Comparison of ENCODE assay signal across 18 cellular contexts in genomic region chr17:57068222-57068658, GRCh38. TPM values are rescaled to one million over a fixed set of nuclear protein-coding genes. Genes with fewer than 3 reads are reported as not detected.
DNase-seq lines count a peak whose midpoint lies in the region; ATAC-seq, FAIRE-seq and TF ChIP-seq lines count a peak whose summit lies in the region.
"Had no signal": no experiment of that assay in that cellular context is flagged by ENCODE, and none has a peak within 500 bp of the region (broad histone marks: within the 10 kb centered on the region; RNA-seq: fewer than 3 reads in every experiment).

No MANE protein-coding gene starts in this region.

- H3K9me3 ChIP-seq in A549 (no peaks in the 10 kb centered on the region), GM12878 (replicated peaks; ENCODE audit: control insufficient read depth, insufficient read depth, low read length) (no peaks in the 10 kb centered on the region), right lobe of liver (no peaks in the 10 kb centered on the region)
- H3K9me3 ChIP-seq in naive thymus-derived CD4-positive, alpha-beta T cell (ENCODE audit: control insufficient read depth in 2 of 3, low read length in 3 of 3), result no peaks in the 10 kb centered on the region
- H3K9me3 ChIP-seq: heart left ventricle had no signal

- TF ChIP-seq RAD21 in A549 (conservative IDR thresholded peaks at IDR 0.05 in 1 of 2, IDR thresholded peaks at IDR 0.05 in 1 of 2) (no peak), GM12878 (IDR thresholded peaks at IDR 0.05; ENCODE audit: insufficient read depth, low read depth, low read length) (no peak)

- SMC1A ChIA-PET in GM12878 (lab: Charles Lee; ENCODE audit: uncharacterized antibody, unreplicated experiment), result interaction anchor here (0.7 to 0.9 kb wide), 2 partner anchors 14 kb away, joined by 4 read pairs; no protein-coding TSS in a partner anchor

- H3K4me2 ChIP-seq in A549 (no peak overlapping the region), GM12878 (ENCODE audit: control insufficient read depth, insufficient read depth) (no peak overlapping the region)

- H4K20me1 ChIP-seq in GM12878 (ENCODE audit: control insufficient read depth, insufficient read depth), result no peaks in the 10 kb centered on the region

- H3K79me2 ChIP-seq in GM12878 (ENCODE audit: control insufficient read depth, insufficient read depth, low read length), result no peaks in the 10 kb centered on the region

- BruUV-seq in GM12878 (replicated peaks; lab: Mats Ljungman, UMichigan), result no TSS peak

- H3K4me1 ChIP-seq in A549 (no peaks in the 10 kb centered on the region), GM12878 (ENCODE audit: control insufficient read depth, insufficient read depth, low read length) (no peaks in the 10 kb centered on the region), right lobe of liver (peaks cover 0 to 12% (median 3%) of the 10 kb centered on the region in 4 donors)
- H3K4me1 ChIP-seq in naive thymus-derived CD4-positive, alpha-beta T cell (ENCODE audit: control insufficient read depth in 2 of 2, insufficient read depth in 2 of 2, low read length in 2 of 2), result no peaks in the 10 kb centered on the region

- H3K4me1 Mint-ChIP-seq in naive thymus-derived CD4-positive, alpha-beta T cell, result no peaks in the 10 kb centered on the region
- H3K4me1 Mint-ChIP-seq: activated CD8-positive, alpha-beta memory T cell treated with anti-CD3 and anti-CD28 coated beads, Interleukin-2, amount 10 ng/mL, durations not matched to agents 7 days and 5 days had no signal

- no peak overlapping the region for H3K27ac Mint-ChIP-seq in naive thymus-derived CD4-positive, alpha-beta T cell
- H3K27ac Mint-ChIP-seq: activated CD8-positive, alpha-beta memory T cell treated with anti-CD3 and anti-CD28 coated beads, Interleukin-2, amount 10 ng/mL, durations not matched to agents 7 days and 5 days had no signal

- H3K9me3 Mint-ChIP-seq in naive thymus-derived CD4-positive, alpha-beta T cell, result peaks cover 0 to 2% (median 0%) of the 10 kb centered on the region in 11 donors
- H3K9me3 Mint-ChIP-seq: activated naive CD4-positive, alpha-beta T cell treated with anti-CD3 and anti-CD28 coated beads, Interleukin-2, amount 50 U/mL, for 72 hours had no signal

- H3K27me3 ChIP-seq in GM12878 (replicated peaks in 1 of 2; ENCODE audit: control insufficient read depth in 2 of 2, insufficient read depth in 2 of 2, low read length in 1 of 2), result no peaks in the 10 kb centered on the region
- no peaks in the 10 kb centered on the region for H3K27me3 ChIP-seq in right lobe of liver
- H3K27me3 ChIP-seq in naive thymus-derived CD4-positive, alpha-beta T cell (ENCODE audit: control insufficient read depth in 2 of 2, insufficient read depth in 2 of 2, low read length in 2 of 2), result peaks cover 0 to 4% of the 10 kb centered on the region in 2 donors
- H3K27me3 ChIP-seq: heart left ventricle had no signal

- in situ Hi-C loops in GM12878 (cut with MboI), result no loop called here

- H3K4me3 ChIP-seq in A549 (no peak overlapping the region), GM12878 (no peak overlapping the region), right lobe of liver (no peak overlapping the region)
- no peak overlapping the region for H3K4me3 ChIP-seq in naive thymus-derived CD4-positive, alpha-beta T cell (ENCODE audit: low read length)
- H3K4me3 ChIP-seq: heart left ventricle had no signal

- DNase-seq in A549 (ENCODE audit: low read depth in 1 of 2, low spot score in 1 of 2), result no peak
- peak; percentile 70 for DNase-seq in HPDE6-E6E7 (ENCODE audit: extremely low spot score)
- no peak for DNase-seq in GM12878 (ENCODE audit: low read depth, low spot score)
- DNase-seq in right lobe of liver, result peak; percentile 57 to 71 (median 69)
- no peak for DNase-seq in Kasumi-1 (lab: John Stamatoyannopoulos, UW)
- DNase-seq in naive thymus-derived CD4-positive, alpha-beta T cell, result no peak
- DNase-seq in OCI-M2 (lab: John Stamatoyannopoulos, UW; ENCODE audit: unreplicated experiment), result no peak
- no peak for DNase-seq in NCI-H69 (lab: John Stamatoyannopoulos, UW)
- DNase-seq: activated CD8-positive, alpha-beta memory T cell treated with anti-CD3 and anti-CD28 coated beads, Interleukin-2, amount 10 ng/mL, durations not matched to agents 7 days and 5 days; AML-193; central memory CD4-positive, alpha-beta T cell; heart left ventricle; NCI-H1092 treated with DMSO at 0.1 percent for 48 hours; NCI-H510A treated with DMSO at 0.1 percent for 48 hours; posterior cingulate gyrus; SHP77 treated with DMSO at 0.1 percent for 48 hours had no signal

- TF ChIP-seq POLR2A in A549 (IDR thresholded peaks at IDR 0.05; ENCODE audit: low read length), result no peak
- no peak for TF ChIP-seq POLR2A in GM12878 (IDR thresholded peaks at IDR 0.05; ENCODE audit: low read depth, low read length)
- peak; percentile 15 for TF ChIP-seq POLR2A in right lobe of liver (IDR thresholded peaks at IDR 0.05)

- H3K9ac ChIP-seq in GM12878 (ENCODE audit: control insufficient read depth, insufficient read depth, low read length), result no peak overlapping the region

- no peaks in the 10 kb centered on the region for H3K36me3 Mint-ChIP-seq in naive thymus-derived CD4-positive, alpha-beta T cell
- H3K36me3 Mint-ChIP-seq: activated CD8-positive, alpha-beta memory T cell treated with anti-CD3 and anti-CD28 coated beads, Interleukin-2, amount 10 ng/mL, durations not matched to agents 7 days and 5 days; activated naive CD4-positive, alpha-beta T cell treated with anti-CD3 and anti-CD28 coated beads, Interleukin-2, amount 50 U/mL, for 72 hours had no signal

- RAD21 ChIA-PET in GM12878 (lab: Charles Lee; ENCODE audit: unreplicated experiment), result no interaction called here

- H3K27me3 Mint-ChIP-seq in naive thymus-derived CD4-positive, alpha-beta T cell, result peaks cover 0 to 19% (median 6%) of the 10 kb centered on the region in 5 donors

- H3K4me3 Mint-ChIP-seq in naive thymus-derived CD4-positive, alpha-beta T cell, result no peak overlapping the region
- H3K4me3 Mint-ChIP-seq: activated CD8-positive, alpha-beta memory T cell treated with anti-CD3 and anti-CD28 coated beads, Interleukin-2, amount 10 ng/mL, durations not matched to agents 7 days and 5 days had no signal

- ATAC-seq in A549, result peak; percentile 52 to 81; a peak in 4 of 6 replicates
- ATAC-seq in GM12878, result peak; percentile 79
- peak; percentile 95 to 98 (median 97) for ATAC-seq in right lobe of liver
- ATAC-seq in naive thymus-derived CD4-positive, alpha-beta T cell, result no peak
- ATAC-seq: activated CD8-positive, alpha-beta memory T cell treated with anti-CD3 and anti-CD28 coated beads, Interleukin-2, amount 10 ng/mL, durations not matched to agents 7 days and 5 days; activated naive CD4-positive, alpha-beta T cell treated with anti-CD3 and anti-CD28 coated beads, Interleukin-2, amount 50 U/mL, for 72 hours; heart left ventricle had no signal

- H3K36me3 ChIP-seq in GM12878 (ENCODE audit: control insufficient read depth in 2 of 2, insufficient read depth in 2 of 2, low read length in 1 of 2) (no peaks in the 10 kb centered on the region), right lobe of liver (no peaks in the 10 kb centered on the region)
- no peaks in the 10 kb centered on the region for H3K36me3 ChIP-seq in naive thymus-derived CD4-positive, alpha-beta T cell (ENCODE audit: control insufficient read depth in 2 of 3, insufficient read depth in 3 of 3, low read length in 3 of 3)
- H3K36me3 ChIP-seq: heart left ventricle had no signal

- FAIRE-seq in A549 (lab: Jason Lieb, UNC) (no peak), GM12878 (lab: Jason Lieb, UNC) (no peak)

- POLR2A ChIA-PET in A549 (lab: Yijun Ruan, JAX) (no interaction called here), GM12878 (lab: Charles Lee) (interaction anchor here (0.6 to 1.0 kb wide), 3 partner anchors 17 to 919 kb away, joined by 3 to 7 read pairs (median 3); partner anchors contain the start of gene AKAP1)
- POLR2A ChIA-PET in naive thymus-derived CD4-positive, alpha-beta T cell (lab: Charles Lee), result interaction anchor here (0.5 kb wide), 1 partner anchor 114 kb away, joined by 3 read pairs; no protein-coding TSS in a partner anchor

- TF ChIP-seq EP300 in A549 (IDR thresholded peaks at IDR 0.05) (no peak), GM12878 (IDR thresholded peaks at IDR 0.05; ENCODE audit: borderline replicate concordance in 1 of 2, control insufficient read depth in 1 of 2, low read depth in 2 of 2, low read length in 2 of 2) (no peak)

- 11% methylated on average over 4 of the region's 4 CpGs for WGBS in A549 (ENCODE audit: missing lambda C conversion rate)
- 22% methylated on average over 4 of the region's 4 CpGs for WGBS in GM12878 (ENCODE audit: insufficient coverage, insufficient replicate concordance, low lambda C conversion rate, missing lambda C conversion rate)
- 25% methylated on average over 4 of the region's 4 CpGs for WGBS in right lobe of liver (ENCODE audit: insufficient coverage, low coverage, low lambda C conversion rate, missing lambda C conversion rate)

- CTCF ChIA-PET in A549 (lab: Yijun Ruan, JAX), result no interaction called here
- CTCF ChIA-PET in GM12878 (lab: Yijun Ruan, JAX), result interaction anchor here (0.6 kb wide), 1 partner anchor 516 kb away, joined by 3 read pairs; no protein-coding TSS in a partner anchor
- CTCF ChIA-PET in naive thymus-derived CD4-positive, alpha-beta T cell (lab: Charles Lee), result no interaction called here

- intact Hi-C loops in GM12878 (cut with micrococcal nuclease; ENCODE audit: unreplicated experiment) (no loop called here), right lobe of liver (cut with DNase I) (no loop called here)
- intact Hi-C loops in naive thymus-derived CD4-positive, alpha-beta T cell (cut with micrococcal nuclease), result no loop called here

- TF ChIP-seq CTCF in A549 (IDR thresholded peaks at IDR 0.05), result no peak
- TF ChIP-seq CTCF in GM12878 (IDR thresholded peaks at IDR 0.05 in 2 of 3, conservative IDR thresholded peaks at IDR 0.05 in 1 of 3; ENCODE audit: control insufficient read depth in 2 of 3, extremely low read depth in 1 of 3, insufficient read depth in 1 of 3, low read depth in 3 of 3, low read length in 3 of 3), result no peak
- TF ChIP-seq CTCF in right lobe of liver (IDR thresholded peaks at IDR 0.05), result no peak

- H2AFZ ChIP-seq in GM12878 (ENCODE audit: control insufficient read depth, low read depth, low read length), result peak overlapping the region; percentile 41

- H3K27ac ChIP-seq in A549 (no peak overlapping the region), GM12878 (ENCODE audit: control insufficient read depth, insufficient read depth) (no peak overlapping the region), right lobe of liver (peak overlapping the region in 2 of 3 donors; percentile 27 to 35)
- no peak overlapping the region for H3K27ac ChIP-seq in naive thymus-derived CD4-positive, alpha-beta T cell (ENCODE audit: low read depth, low read length)
- H3K27ac ChIP-seq: epithelial cell of prostate, heart left ventricle had no signal

RNA-seq across cellular contexts. Expression of gene AKAP1, which starts 16.8 kb away (rescaled TPM):
- 45.8 and 91.1 TPM in 2 replicates for polyA plus RNA-seq in A549 (2011; rRNA removed)
- polyA plus RNA-seq in A549 (2012; cell fraction: cytosol; rRNA removed), result 103 and 110 TPM in 2 replicates
- 243 and 294 TPM in 2 replicates for polyA plus RNA-seq in A549 (2012; cell fraction: nucleus; rRNA removed)
- 45.4 to 49.4 TPM (median 48.0 TPM) in 3 replicates for polyA plus RNA-seq in A549 (2017; fragmentation: RNase III; extraction: RNeasy Plus Mini Kit Qiagen cat#74134 plus additional on column Dnase treatment)
- 121 and 143 TPM in 2 replicates for polyA minus RNA-seq in A549 (2011; rRNA and poly(A)+ RNA removed)
- 45.9 and 58.6 TPM in 2 replicates for total RNA-seq in GM12878 (2013; cell fraction: nucleolus; rRNA removed)
- 40.7 and 50.5 TPM in 2 replicates for total RNA-seq in GM12878 (2014; rRNA removed)
- 29.5 and 36.8 TPM in 2 replicates for total RNA-seq in GM12878 (2014; rRNA removed; fragmentation: Illumina TruSeq; extraction: Trizol)
- total RNA-seq in GM12878 (2021), result 39.9 and 45.9 TPM in 2 replicates
- 11.0 TPM for polyA plus RNA-seq in GM12878 (2011; ENCODE audit: low read depth)
- polyA plus RNA-seq in GM12878 (2011; rRNA removed), result 15.6 and 39.2 TPM in 2 replicates
- polyA plus RNA-seq in GM12878 (2011; cell fraction: cytosol; rRNA removed), result 61.3 and 66.5 TPM in 2 replicates
- polyA plus RNA-seq in GM12878 (2011; cell fraction: nucleus; rRNA removed), result 176 and 195 TPM in 2 replicates
- 13.5 and 18.3 TPM in 2 replicates for polyA plus RNA-seq in GM12878 (2012)
- 30.9 and 48.4 TPM in 2 replicates for polyA plus RNA-seq in GM12878 (2014; fragmentation: Illumina TruSeq; extraction: Trizol)
- 10 to 100 TPM; 11.9 to 15.2 TPM for polyA plus RNA-seq in GM12878 (2014; fragmentation: Nextera tagmentation; extraction: Ambion mirVana)
- 34.4 and 58.8 TPM in 2 replicates for polyA plus RNA-seq in GM12878 (2014; rRNA removed)
- 10 to 100 TPM; 37.1 to 40.9 TPM for polyA plus RNA-seq in GM12878 (2016; fragmentation: Nextera tagmentation; extraction: Ambion mirVana)
- 66.9 and 103 TPM in 2 replicates for polyA minus RNA-seq in GM12878 (2011; rRNA and poly(A)+ RNA removed)
- polyA minus RNA-seq in GM12878 (2011; cell fraction: cytosol; rRNA and poly(A)+ RNA removed), result 28.3 and 33.3 TPM in 2 replicates
- 29.7 and 38.4 TPM in 2 replicates for polyA minus RNA-seq in GM12878 (2011; cell fraction: nucleus; rRNA and poly(A)+ RNA removed)
- 10 to 100 TPM; 31.2 to 58.5 (median 43.1) TPM for total RNA-seq in right lobe of liver
- 10 to 100 TPM; 22.2 to 35.8 (median 34.3) TPM for total RNA-seq in naive thymus-derived CD4-positive, alpha-beta T cell
- 10 to 100 TPM; 13.2 to 26.6 TPM for polyA plus RNA-seq in naive thymus-derived CD4-positive, alpha-beta T cell

Comparison
In these comparisons a context has a peak if more than half of its experiments do, and no peak if none do; other contexts are left out.
1. DNase-seq: peak in HPDE6-E6E7 (single experiment) and right lobe of liver (3 of 3); none in A549 (0 of 2), GM12878 (single experiment), Kasumi-1 (0 of 2), naive thymus-derived CD4-positive, alpha-beta T cell (0 of 9), OCI-M2 (single experiment) and NCI-H69 (single experiment).
2. H3K27ac ChIP-seq: peak in right lobe of liver (2 of 3); none in A549 (0 of 2), GM12878 (single experiment) and naive thymus-derived CD4-positive, alpha-beta T cell (single experiment).